Comparison of ENCODE assay signal across 1 cellular context in the genomic region with DNA sequence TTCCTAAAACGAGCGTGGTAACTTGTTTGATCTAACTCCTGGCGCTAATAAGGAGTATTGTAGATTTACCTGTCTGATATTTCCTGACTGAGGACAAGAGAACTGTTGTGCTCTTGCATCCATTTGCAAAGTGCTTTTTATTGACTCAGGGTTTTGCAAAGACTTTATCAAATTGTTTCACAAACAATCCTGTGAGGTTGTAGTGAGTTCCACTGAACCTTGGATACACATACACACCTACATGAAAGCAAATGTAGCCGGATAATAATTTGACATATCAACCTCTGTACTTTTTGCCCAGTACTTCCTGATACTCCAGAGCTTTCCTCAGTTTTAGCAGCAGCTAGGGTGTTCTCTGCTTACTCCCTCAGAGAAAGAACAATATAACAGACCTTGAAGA.
TF ChIP-seq lines count a peak whose summit lies in the region.

No MANE protein-coding gene starts in this region.

TF ChIP-seq in HepG2, 621 proteins besides CTCF, POLR2A, EP300 and RAD21 (continued from another document and continues in another):
- TF ChIP-seq, protein P1, sequence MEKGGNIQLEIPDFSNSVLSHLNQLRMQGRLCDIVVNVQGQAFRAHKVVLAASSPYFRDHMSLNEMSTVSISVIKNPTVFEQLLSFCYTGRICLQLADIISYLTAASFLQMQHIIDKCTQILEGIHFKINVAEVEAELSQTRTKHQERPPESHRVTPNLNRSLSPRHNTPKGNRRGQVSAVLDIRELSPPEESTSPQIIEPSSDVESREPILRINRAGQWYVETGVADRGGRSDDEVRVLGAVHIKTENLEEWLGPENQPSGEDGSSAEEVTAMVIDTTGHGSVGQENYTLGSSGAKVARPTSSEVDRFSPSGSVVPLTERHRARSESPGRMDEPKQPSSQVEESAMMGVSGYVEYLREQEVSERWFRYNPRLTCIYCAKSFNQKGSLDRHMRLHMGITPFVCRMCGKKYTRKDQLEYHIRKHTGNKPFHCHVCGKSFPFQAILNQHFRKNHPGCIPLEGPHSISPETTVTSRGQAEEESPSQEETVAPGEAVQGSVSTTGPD (CRISPR knock-in tag; IDR thresholded peaks at IDR 0.05), result no peak
- no peak for TF ChIP-seq ZNF724P (CRISPR knock-in tag; IDR thresholded peaks at IDR 0.05; ENCODE audit: borderline replicate concordance)
- TF ChIP-seq, protein P2, sequence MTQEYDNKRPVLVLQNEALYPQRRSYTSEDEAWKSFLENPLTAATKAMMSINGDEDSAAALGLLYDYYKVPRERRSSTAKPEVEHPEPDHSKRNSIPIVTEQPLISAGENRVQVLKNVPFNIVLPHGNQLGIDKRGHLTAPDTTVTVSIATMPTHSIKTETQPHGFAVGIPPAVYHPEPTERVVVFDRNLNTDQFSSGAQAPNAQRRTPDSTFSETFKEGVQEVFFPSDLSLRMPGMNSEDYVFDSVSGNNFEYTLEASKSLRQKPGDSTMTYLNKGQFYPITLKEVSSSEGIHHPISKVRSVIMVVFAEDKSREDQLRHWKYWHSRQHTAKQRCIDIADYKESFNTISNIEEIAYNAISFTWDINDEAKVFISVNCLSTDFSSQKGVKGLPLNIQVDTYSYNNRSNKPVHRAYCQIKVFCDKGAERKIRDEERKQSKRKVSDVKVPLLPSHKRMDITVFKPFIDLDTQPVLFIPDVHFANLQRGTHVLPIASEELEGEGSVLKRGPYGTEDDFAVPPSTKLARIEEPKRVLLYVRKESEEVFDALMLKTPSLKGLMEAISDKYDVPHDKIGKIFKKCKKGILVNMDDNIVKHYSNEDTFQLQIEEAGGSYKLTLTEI (CRISPR knock-in tag; conservative IDR thresholded peaks at IDR 0.05), result no peak
- TF ChIP-seq GZF1 (CRISPR knock-in tag; IDR thresholded peaks at IDR 0.05), result no peak
- TF ChIP-seq ZNF713 (CRISPR knock-in tag; IDR thresholded peaks at IDR 0.05), result no peak
- TF ChIP-seq, protein P3, sequence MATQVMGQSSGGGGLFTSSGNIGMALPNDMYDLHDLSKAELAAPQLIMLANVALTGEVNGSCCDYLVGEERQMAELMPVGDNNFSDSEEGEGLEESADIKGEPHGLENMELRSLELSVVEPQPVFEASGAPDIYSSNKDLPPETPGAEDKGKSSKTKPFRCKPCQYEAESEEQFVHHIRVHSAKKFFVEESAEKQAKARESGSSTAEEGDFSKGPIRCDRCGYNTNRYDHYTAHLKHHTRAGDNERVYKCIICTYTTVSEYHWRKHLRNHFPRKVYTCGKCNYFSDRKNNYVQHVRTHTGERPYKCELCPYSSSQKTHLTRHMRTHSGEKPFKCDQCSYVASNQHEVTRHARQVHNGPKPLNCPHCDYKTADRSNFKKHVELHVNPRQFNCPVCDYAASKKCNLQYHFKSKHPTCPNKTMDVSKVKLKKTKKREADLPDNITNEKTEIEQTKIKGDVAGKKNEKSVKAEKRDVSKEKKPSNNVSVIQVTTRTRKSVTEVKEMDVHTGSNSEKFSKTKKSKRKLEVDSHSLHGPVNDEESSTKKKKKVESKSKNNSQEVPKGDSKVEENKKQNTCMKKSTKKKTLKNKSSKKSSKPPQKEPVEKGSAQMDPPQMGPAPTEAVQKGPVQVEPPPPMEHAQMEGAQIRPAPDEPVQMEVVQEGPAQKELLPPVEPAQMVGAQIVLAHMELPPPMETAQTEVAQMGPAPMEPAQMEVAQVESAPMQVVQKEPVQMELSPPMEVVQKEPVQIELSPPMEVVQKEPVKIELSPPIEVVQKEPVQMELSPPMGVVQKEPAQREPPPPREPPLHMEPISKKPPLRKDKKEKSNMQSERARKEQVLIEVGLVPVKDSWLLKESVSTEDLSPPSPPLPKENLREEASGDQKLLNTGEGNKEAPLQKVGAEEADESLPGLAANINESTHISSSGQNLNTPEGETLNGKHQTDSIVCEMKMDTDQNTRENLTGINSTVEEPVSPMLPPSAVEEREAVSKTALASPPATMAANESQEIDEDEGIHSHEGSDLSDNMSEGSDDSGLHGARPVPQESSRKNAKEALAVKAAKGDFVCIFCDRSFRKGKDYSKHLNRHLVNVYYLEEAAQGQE (IDR thresholded peaks at IDR 0.05; ENCODE audit: borderline replicate concordance in 1 of 2, low read depth in 1 of 2, low read length in 2 of 2), result no peak
- TF ChIP-seq, protein P4, sequence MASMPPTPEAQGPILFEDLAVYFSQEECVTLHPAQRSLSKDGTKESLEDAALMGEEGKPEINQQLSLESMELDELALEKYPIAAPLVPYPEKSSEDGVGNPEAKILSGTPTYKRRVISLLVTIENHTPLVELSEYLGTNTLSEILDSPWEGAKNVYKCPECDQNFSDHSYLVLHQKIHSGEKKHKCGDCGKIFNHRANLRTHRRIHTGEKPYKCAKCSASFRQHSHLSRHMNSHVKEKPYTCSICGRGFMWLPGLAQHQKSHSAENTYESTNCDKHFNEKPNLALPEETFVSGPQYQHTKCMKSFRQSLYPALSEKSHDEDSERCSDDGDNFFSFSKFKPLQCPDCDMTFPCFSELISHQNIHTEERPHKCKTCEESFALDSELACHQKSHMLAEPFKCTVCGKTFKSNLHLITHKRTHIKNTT (CRISPR knock-in tag; IDR thresholded peaks at IDR 0.05), result no peak
- peak; percentile 52; the same call in 1 of the 2 replicates for TF ChIP-seq SOX5 (CRISPR knock-in tag; IDR thresholded peaks at IDR 0.05; ENCODE audit: borderline replicate concordance)
- TF ChIP-seq, protein P5, sequence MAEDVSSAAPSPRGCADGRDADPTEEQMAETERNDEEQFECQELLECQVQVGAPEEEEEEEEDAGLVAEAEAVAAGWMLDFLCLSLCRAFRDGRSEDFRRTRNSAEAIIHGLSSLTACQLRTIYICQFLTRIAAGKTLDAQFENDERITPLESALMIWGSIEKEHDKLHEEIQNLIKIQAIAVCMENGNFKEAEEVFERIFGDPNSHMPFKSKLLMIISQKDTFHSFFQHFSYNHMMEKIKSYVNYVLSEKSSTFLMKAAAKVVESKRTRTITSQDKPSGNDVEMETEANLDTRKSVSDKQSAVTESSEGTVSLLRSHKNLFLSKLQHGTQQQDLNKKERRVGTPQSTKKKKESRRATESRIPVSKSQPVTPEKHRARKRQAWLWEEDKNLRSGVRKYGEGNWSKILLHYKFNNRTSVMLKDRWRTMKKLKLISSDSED (CRISPR knock-in tag; IDR thresholded peaks at IDR 0.05), result no peak
- TF ChIP-seq CEBPG (CRISPR knock-in tag; IDR thresholded peaks at IDR 0.05), result peak; percentile 32; the same call in 1 of the 2 replicates
- TF ChIP-seq, protein P6, sequence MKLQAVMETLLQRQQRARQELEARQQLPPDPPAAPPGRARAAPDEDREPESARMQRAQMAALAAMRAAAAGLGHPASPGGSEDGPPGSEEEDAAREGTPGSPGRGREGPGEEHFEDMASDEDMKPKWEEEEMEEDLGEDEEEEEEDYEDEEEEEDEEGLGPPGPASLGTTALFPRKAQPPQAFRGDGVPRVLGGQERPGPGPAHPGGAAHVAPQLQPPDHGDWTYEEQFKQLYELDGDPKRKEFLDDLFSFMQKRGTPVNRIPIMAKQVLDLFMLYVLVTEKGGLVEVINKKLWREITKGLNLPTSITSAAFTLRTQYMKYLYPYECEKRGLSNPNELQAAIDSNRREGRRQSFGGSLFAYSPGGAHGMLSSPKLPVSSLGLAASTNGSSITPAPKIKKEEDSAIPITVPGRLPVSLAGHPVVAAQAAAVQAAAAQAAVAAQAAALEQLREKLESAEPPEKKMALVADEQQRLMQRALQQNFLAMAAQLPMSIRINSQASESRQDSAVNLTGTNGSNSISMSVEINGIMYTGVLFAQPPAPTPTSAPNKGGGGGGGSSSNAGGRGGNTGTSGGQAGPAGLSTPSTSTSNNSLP (IDR thresholded peaks at IDR 0.05; ENCODE audit: low read depth, low read length), result peak; percentile 70; the same call in 1 of the 2 replicates
- peak; percentile 93 for TF ChIP-seq ISL2 (CRISPR knock-in tag; IDR thresholded peaks at IDR 0.05)
- TF ChIP-seq ZNF878 (CRISPR knock-in tag; IDR thresholded peaks at IDR 0.05), result no peak
- TF ChIP-seq ZNF737 (CRISPR knock-in tag; IDR thresholded peaks at IDR 0.05; ENCODE audit: borderline replicate concordance), result no peak
- no peak for TF ChIP-seq ZNF790 (CRISPR knock-in tag; IDR thresholded peaks at IDR 0.05; ENCODE audit: borderline replicate concordance)
- TF ChIP-seq ZNF292 (CRISPR knock-in tag; IDR thresholded peaks at IDR 0.05; ENCODE audit: borderline replicate concordance, low read depth), result no peak
- no peak for TF ChIP-seq SSRP1 (CRISPR knock-in tag; IDR thresholded peaks at IDR 0.05)
- TF ChIP-seq MEIS2 (CRISPR knock-in tag; IDR thresholded peaks at IDR 0.05), result no peak
- TF ChIP-seq, protein P7, sequence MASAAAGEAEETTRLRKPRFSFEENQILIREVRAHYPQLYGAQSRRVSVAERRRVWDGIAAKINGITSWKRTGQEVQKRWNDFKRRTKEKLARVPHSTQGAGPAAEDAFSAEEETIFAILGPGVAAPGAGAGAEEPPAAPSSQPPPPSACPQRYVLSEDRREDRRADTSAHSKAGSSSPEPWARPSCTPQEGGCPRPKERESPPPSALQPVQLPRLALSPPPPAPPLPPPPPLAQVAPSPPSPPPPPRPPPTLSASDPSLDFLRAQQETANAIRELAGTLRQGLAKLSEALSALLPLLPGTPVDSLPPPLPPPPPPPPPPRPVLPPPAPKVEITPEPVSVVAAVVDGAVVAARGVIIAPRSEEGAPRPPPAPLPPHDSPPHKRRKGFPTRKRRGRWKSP (CRISPR knock-in tag; IDR thresholded peaks at IDR 0.05), result no peak
- TF ChIP-seq, protein P8, sequence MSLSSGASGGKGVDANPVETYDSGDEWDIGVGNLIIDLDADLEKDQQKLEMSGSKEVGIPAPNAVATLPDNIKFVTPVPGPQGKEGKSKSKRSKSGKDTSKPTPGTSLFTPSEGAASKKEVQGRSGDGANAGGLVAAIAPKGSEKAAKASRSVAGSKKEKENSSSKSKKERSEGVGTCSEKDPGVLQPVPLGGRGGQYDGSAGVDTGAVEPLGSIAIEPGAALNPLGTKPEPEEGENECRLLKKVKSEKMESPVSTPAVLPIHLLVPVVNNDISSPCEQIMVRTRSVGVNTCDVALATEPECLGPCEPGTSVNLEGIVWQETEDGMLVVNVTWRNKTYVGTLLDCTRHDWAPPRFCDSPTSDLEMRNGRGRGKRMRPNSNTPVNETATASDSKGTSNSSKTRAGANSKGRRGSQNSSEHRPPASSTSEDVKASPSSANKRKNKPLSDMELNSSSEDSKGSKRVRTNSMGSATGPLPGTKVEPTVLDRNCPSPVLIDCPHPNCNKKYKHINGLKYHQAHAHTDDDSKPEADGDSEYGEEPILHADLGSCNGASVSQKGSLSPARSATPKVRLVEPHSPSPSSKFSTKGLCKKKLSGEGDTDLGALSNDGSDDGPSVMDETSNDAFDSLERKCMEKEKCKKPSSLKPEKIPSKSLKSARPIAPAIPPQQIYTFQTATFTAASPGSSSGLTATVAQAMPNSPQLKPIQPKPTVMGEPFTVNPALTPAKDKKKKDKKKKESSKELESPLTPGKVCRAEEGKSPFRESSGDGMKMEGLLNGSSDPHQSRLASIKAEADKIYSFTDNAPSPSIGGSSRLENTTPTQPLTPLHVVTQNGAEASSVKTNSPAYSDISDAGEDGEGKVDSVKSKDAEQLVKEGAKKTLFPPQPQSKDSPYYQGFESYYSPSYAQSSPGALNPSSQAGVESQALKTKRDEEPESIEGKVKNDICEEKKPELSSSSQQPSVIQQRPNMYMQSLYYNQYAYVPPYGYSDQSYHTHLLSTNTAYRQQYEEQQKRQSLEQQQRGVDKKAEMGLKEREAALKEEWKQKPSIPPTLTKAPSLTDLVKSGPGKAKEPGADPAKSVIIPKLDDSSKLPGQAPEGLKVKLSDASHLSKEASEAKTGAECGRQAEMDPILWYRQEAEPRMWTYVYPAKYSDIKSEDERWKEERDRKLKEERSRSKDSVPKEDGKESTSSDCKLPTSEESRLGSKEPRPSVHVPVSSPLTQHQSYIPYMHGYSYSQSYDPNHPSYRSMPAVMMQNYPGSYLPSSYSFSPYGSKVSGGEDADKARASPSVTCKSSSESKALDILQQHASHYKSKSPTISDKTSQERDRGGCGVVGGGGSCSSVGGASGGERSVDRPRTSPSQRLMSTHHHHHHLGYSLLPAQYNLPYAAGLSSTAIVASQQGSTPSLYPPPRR (CRISPR knock-in tag; IDR thresholded peaks at IDR 0.05; ENCODE audit: borderline replicate concordance), result 0 out of 2 replicates have a peak, but pooled peaks have one; percentile 34
- no peak for TF ChIP-seq TCF7L2 (IDR thresholded peaks at IDR 0.05; ENCODE audit: low read depth, low read length)
- no peak for TF ChIP-seq ZNF549 (CRISPR knock-in tag; IDR thresholded peaks at IDR 0.05)
- TF ChIP-seq, protein P9, sequence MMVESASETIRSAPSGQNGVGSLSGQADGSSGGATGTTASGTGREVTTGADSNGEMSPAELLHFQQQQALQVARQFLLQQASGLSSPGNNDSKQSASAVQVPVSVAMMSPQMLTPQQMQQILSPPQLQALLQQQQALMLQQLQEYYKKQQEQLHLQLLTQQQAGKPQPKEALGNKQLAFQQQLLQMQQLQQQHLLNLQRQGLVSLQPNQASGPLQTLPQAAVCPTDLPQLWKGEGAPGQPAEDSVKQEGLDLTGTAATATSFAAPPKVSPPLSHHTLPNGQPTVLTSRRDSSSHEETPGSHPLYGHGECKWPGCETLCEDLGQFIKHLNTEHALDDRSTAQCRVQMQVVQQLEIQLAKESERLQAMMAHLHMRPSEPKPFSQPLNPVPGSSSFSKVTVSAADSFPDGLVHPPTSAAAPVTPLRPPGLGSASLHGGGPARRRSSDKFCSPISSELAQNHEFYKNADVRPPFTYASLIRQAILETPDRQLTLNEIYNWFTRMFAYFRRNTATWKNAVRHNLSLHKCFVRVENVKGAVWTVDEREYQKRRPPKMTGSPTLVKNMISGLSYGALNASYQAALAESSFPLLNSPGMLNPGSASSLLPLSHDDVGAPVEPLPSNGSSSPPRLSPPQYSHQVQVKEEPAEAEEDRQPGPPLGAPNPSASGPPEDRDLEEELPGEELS (CRISPR knock-in tag; IDR thresholded peaks at IDR 0.05), result peak; percentile 58
- no peak for TF ChIP-seq ZNF644 (CRISPR knock-in tag; IDR thresholded peaks at IDR 0.05; ENCODE audit: low read depth)
- TF ChIP-seq ZNF788 (CRISPR knock-in tag; IDR thresholded peaks at IDR 0.05; ENCODE audit: borderline replicate concordance), result no peak
- TF ChIP-seq PHF8 (CRISPR knock-in tag; IDR thresholded peaks at IDR 0.05), result no peak
- TF ChIP-seq, protein P10, sequence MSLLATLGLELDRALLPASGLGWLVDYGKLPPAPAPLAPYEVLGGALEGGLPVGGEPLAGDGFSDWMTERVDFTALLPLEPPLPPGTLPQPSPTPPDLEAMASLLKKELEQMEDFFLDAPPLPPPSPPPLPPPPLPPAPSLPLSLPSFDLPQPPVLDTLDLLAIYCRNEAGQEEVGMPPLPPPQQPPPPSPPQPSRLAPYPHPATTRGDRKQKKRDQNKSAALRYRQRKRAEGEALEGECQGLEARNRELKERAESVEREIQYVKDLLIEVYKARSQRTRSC (CRISPR knock-in tag; IDR thresholded peaks at IDR 0.05; ENCODE audit: low read depth), result no peak
- no peak for TF ChIP-seq ZBTB1 (CRISPR knock-in tag; IDR thresholded peaks at IDR 0.05; ENCODE audit: borderline replicate concordance)
- TF ChIP-seq, protein P11, sequence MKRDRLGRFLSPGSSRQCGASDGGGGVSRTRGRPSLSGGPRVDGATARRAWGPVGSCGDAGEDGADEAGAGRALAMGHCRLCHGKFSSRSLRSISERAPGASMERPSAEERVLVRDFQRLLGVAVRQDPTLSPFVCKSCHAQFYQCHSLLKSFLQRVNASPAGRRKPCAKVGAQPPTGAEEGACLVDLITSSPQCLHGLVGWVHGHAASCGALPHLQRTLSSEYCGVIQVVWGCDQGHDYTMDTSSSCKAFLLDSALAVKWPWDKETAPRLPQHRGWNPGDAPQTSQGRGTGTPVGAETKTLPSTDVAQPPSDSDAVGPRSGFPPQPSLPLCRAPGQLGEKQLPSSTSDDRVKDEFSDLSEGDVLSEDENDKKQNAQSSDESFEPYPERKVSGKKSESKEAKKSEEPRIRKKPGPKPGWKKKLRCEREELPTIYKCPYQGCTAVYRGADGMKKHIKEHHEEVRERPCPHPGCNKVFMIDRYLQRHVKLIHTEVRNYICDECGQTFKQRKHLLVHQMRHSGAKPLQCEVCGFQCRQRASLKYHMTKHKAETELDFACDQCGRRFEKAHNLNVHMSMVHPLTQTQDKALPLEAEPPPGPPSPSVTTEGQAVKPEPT (CRISPR knock-in tag; IDR thresholded peaks at IDR 0.05; ENCODE audit: low read depth), result no peak
- 0 out of 2 replicates have a peak, but pooled peaks have one; percentile 27 for TF ChIP-seq ZNF205 (CRISPR knock-in tag; IDR thresholded peaks at IDR 0.05)
- no peak for TF ChIP-seq ZMYM4 (CRISPR knock-in tag; IDR thresholded peaks at IDR 0.05)
